Comparison of ENCODE assay signal across 11 cellular contexts in the genomic region with DNA sequence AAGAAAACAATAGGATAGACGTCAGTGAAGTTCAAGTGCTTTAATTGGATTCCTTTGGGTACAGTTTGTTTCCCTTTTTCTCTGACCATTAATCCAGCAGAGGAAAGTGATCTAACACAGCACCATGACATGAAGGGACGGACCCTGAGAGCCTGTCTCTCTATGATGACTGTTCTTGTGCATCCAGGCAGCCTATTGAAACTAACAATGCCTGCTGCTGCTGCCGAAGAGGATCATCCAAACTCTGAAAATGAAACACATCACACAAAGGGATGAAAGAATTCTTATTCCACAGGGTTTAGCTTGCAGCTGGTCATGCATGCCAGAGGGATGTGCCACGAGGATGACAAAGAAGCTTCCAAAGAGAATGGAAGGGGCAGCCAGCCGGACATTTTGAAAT.
DNase-seq lines count a peak whose midpoint lies in the region; ATAC-seq and TF ChIP-seq lines count a peak whose summit lies in the region.
"Had no signal": no experiment of that assay in that cellular context is flagged by ENCODE, and none has a peak within 500 bp of the region (broad histone marks: within the 10 kb centered on the region; RNA-seq: fewer than 3 reads in every experiment).

No MANE protein-coding gene starts in this region.

- H3K27ac ChIP-seq in skin epidermis, result peak overlapping the region in 13 of 21 experiments; percentile 3 to 79 (median 39)
- H3K27ac ChIP-seq: cardiac muscle cell had no signal

- H3K27me3 ChIP-seq in kidney epithelial cell (ENCODE audit: control insufficient read depth, insufficient read depth, low read length), result no peaks in the 10 kb centered on the region
- H3K27me3 ChIP-seq: cardiac muscle cell had no signal

- H3K36me3 ChIP-seq in kidney epithelial cell (ENCODE audit: control insufficient read depth, insufficient read depth, low read length), result no peaks in the 10 kb centered on the region
- H3K36me3 ChIP-seq: cardiac muscle cell had no signal

- H3K4me3 ChIP-seq in kidney epithelial cell (ENCODE audit: low read depth, low read length), result no peak overlapping the region
- H3K4me3 ChIP-seq in skin epidermis, result no peak overlapping the region
- H3K4me3 ChIP-seq: cardiac muscle cell had no signal

- no peak for TF ChIP-seq CTCF in kidney epithelial cell (IDR thresholded peaks at IDR 0.05; ENCODE audit: insufficient read depth, low read length, poor library complexity, severe bottlenecking)

- no peak for ATAC-seq in HG03469 (IDR thresholded peaks at IDR 0.05; ENCODE audit: unreplicated experiment)

- DNase-seq in GOT3 (lab: John Stamatoyannopoulos, UW), result peak; percentile 24
- peak; percentile 16 for DNase-seq in cerebellar cortex (ENCODE audit: low spot score)
- peak; percentile 47 for DNase-seq in kidney epithelial cell (ENCODE audit: low read depth)
- DNase-seq in NK-92 (lab: John Stamatoyannopoulos, UW; ENCODE audit: unreplicated experiment), result no peak
- DNase-seq in stimulated activated CD4-positive, alpha-beta T cell treated with anti-CD3 and anti-CD28 coated beads, Interleukin-4, amount 100 ng/mL, for 24 hours, result no peak
- no peak for DNase-seq in NCI-H1694 (lab: John Stamatoyannopoulos, UW)
- DNase-seq: NCI-H2081 treated with DMSO at 0.1 percent for 48 hours; stimulated activated naive CD4-positive, alpha-beta T cell treated with Interleukin-2 at 50 U/mL for 16 hours had no signal

Comparison
In these comparisons a context has a peak if more than half of its experiments do, and no peak if none do; other contexts are left out.
1. DNase-seq: peak in GOT3 (single experiment), cerebellar cortex (single experiment) and kidney epithelial cell (single experiment); none in NK-92 (single experiment), stimulated activated CD4-positive, alpha-beta T cell treated with anti-CD3 and anti-CD28 coated beads, Interleukin-4, amount 100 ng/mL, for 24 hours (single experiment) and NCI-H1694 (single experiment).